Comparison of ENCODE assay signal across 9 cellular contexts in genomic region chr1:1435911-1436633, GRCh38. TPM values are rescaled to one million over a fixed set of nuclear protein-coding genes. Genes with fewer than 3 reads are reported as not detected.
DNase-seq lines count a peak whose midpoint lies in the region; ATAC-seq and TF ChIP-seq lines count a peak whose summit lies in the region.
"Had no signal": no experiment of that assay in that cellular context is flagged by ENCODE, and none has a peak within 500 bp of the region (broad histone marks: within the 10 kb centered on the region; RNA-seq: fewer than 3 reads in every experiment).

No MANE protein-coding gene starts in this region.

- H3K27me3 ChIP-seq in mesenchymal stem cell (ENCODE audit: control insufficient read depth in 1 of 2, insufficient read depth in 1 of 2, low read length in 2 of 2): peaks cover 0 to 26% of the 10 kb centered on the region in 2 experiments

- H3K9me3 Mint-ChIP-seq in activated naive CD4-positive, alpha-beta T cell treated with anti-CD3 and anti-CD28 coated beads, Interleukin-2, amount 10 ng/mL, durations not matched to agents 7 days and 5 days: no peaks in the 10 kb centered on the region
- no peaks in the 10 kb centered on the region for H3K9me3 Mint-ChIP-seq in chondrocyte (ENCODE audit: low read depth)
- no peaks in the 10 kb centered on the region for H3K9me3 Mint-ChIP-seq in type B pancreatic cell

- peak overlapping the region; percentile 36 for H4K8ac ChIP-seq in mesenchymal stem cell (ENCODE audit: low read length)

- no peak overlapping the region for H3K27ac ChIP-seq in mesenchymal stem cell (ENCODE audit: low read length, poor library complexity, severe bottlenecking)

- no peak overlapping the region for H3K27ac Mint-ChIP-seq in activated naive CD4-positive, alpha-beta T cell treated with anti-CD3 and anti-CD28 coated beads, Interleukin-2, amount 10 ng/mL, durations not matched to agents 7 days and 5 days
- H3K27ac Mint-ChIP-seq in chondrocyte (ENCODE audit: unreplicated experiment) (no peak overlapping the region), type B pancreatic cell (peak overlapping the region; percentile 39)

- 34% methylated on average over 32 of the region's 40 CpGs for WGBS in mesenchymal stem cell

- H3K4me2 ChIP-seq in mesenchymal stem cell (ENCODE audit: low read length, poor library complexity, severe bottlenecking): peak overlapping the region; percentile 85

- peak overlapping the region; percentile 50 for H3K4me3 Mint-ChIP-seq in activated naive CD4-positive, alpha-beta T cell treated with anti-CD3 and anti-CD28 coated beads, Interleukin-2, amount 10 ng/mL, durations not matched to agents 7 days and 5 days
- H3K4me3 Mint-ChIP-seq in chondrocyte (ENCODE audit: unreplicated experiment) (peak overlapping the region; percentile 67), type B pancreatic cell (peak overlapping the region; percentile 83)

- no peaks in the 10 kb centered on the region for H3K9me3 ChIP-seq in mesenchymal stem cell (ENCODE audit: control insufficient read depth, low read length)

- H3K4ac ChIP-seq in mesenchymal stem cell (ENCODE audit: low read depth in 1 of 2, low read length in 2 of 2): no peak overlapping the region

- H3K4me3 ChIP-seq in mesenchymal stem cell (ENCODE audit: insufficient read depth in 1 of 2, low read depth in 1 of 2, low read length in 2 of 2): peak overlapping the region; percentile 47 to 63

- peak overlapping the region; percentile 14 for H2BK5ac ChIP-seq in mesenchymal stem cell (ENCODE audit: low read depth, low read length, poor library complexity, severe bottlenecking)

- H3K36me3 Mint-ChIP-seq in activated naive CD4-positive, alpha-beta T cell treated with anti-CD3 and anti-CD28 coated beads, Interleukin-2, amount 10 ng/mL, durations not matched to agents 7 days and 5 days: no peaks in the 10 kb centered on the region
- no peaks in the 10 kb centered on the region for H3K36me3 Mint-ChIP-seq in chondrocyte (ENCODE audit: low read depth)
- H3K36me3 Mint-ChIP-seq in type B pancreatic cell: no peaks in the 10 kb centered on the region

- peaks cover 86% of the 10 kb centered on the region for H3K27me3 Mint-ChIP-seq in activated naive CD4-positive, alpha-beta T cell treated with anti-CD3 and anti-CD28 coated beads, Interleukin-2, amount 10 ng/mL, durations not matched to agents 7 days and 5 days
- no peaks in the 10 kb centered on the region for H3K27me3 Mint-ChIP-seq in chondrocyte (ENCODE audit: low read depth)
- H3K27me3 Mint-ChIP-seq in type B pancreatic cell: no peaks in the 10 kb centered on the region

- TF ChIP-seq CTCF in chondrocyte (IDR thresholded peaks at IDR 0.05) (no peak), type B pancreatic cell (conservative IDR thresholded peaks at IDR 0.05) (no peak)

- peak overlapping the region; percentile 43 for H2BK120ac ChIP-seq in mesenchymal stem cell (ENCODE audit: low read depth, low read length)

- H3K4me1 Mint-ChIP-seq in activated naive CD4-positive, alpha-beta T cell treated with anti-CD3 and anti-CD28 coated beads, Interleukin-2, amount 10 ng/mL, durations not matched to agents 7 days and 5 days: peaks cover 9% of the 10 kb centered on the region
- H3K4me1 Mint-ChIP-seq in chondrocyte (ENCODE audit: low read depth): peaks cover 32% of the 10 kb centered on the region
- peaks cover 5% of the 10 kb centered on the region for H3K4me1 Mint-ChIP-seq in type B pancreatic cell (ENCODE audit: unreplicated experiment)

- H4K91ac ChIP-seq in mesenchymal stem cell (ENCODE audit: low read length): peak overlapping the region; percentile 36

- CTCF ChIA-PET in activated naive CD4-positive, alpha-beta T cell treated with anti-CD3 and anti-CD28 coated beads, Interleukin-2, amount 10 ng/mL, durations not matched to agents 7 days and 5 days (lab: Charles Lee): no interaction called here

- H3K36me3 ChIP-seq in mesenchymal stem cell (ENCODE audit: control insufficient read depth in 1 of 2, insufficient read depth in 2 of 2, low read depth in 1 of 2, low read length in 2 of 2): peaks cover 0 to 37% of the 10 kb centered on the region in 2 experiments

- DNase-seq in activated naive CD4-positive, alpha-beta T cell treated with anti-CD3 and anti-CD28 coated beads, Interleukin-2, amount 10 ng/mL, durations not matched to agents 7 days and 5 days: no peak
- no peak for DNase-seq in activated naive CD4-positive, alpha-beta T cell treated with Interleukin-2 at 50 U/mL for 16 hours
- no peak for DNase-seq in chondrocyte (ENCODE audit: low spot score)
- no peak for DNase-seq in mesenchymal stem cell
- DNase-seq in type B pancreatic cell (ENCODE audit: extremely low spot score, unreplicated experiment): no peak
- no peak for DNase-seq in DMS153 (lab: John Stamatoyannopoulos, UW)

- no peak overlapping the region for H2BK15ac ChIP-seq in mesenchymal stem cell (ENCODE audit: low read depth, poor library complexity, severe bottlenecking)

- no peak overlapping the region for H2BK12ac ChIP-seq in mesenchymal stem cell (ENCODE audit: low read length in 2 of 2)

- ATAC-seq in HG02938 (IDR thresholded peaks at IDR 0.05; ENCODE audit: unreplicated experiment) (no peak), HG03342 (IDR thresholded peaks at IDR 0.05; ENCODE audit: unreplicated experiment) (no peak)

- peak overlapping the region in 1 of 2 experiments; percentile 14 for H3K18ac ChIP-seq in mesenchymal stem cell (ENCODE audit: low read depth in 1 of 2, low read length in 2 of 2)

- H2AK5ac ChIP-seq in mesenchymal stem cell (ENCODE audit: low read length, severe bottlenecking): peak overlapping the region; percentile 49

- H2AFZ ChIP-seq in mesenchymal stem cell (ENCODE audit: low read depth, low read length): no peak overlapping the region

- H3K14ac ChIP-seq in mesenchymal stem cell (ENCODE audit: low read length in 2 of 2): no peak overlapping the region

- H3K23ac ChIP-seq in mesenchymal stem cell (ENCODE audit: low read length in 2 of 2): peak overlapping the region in 1 of 2 experiments; percentile 38

- no peak overlapping the region for H3K9ac ChIP-seq in mesenchymal stem cell (ENCODE audit: low read length)

- H3K79me1 ChIP-seq in mesenchymal stem cell (replicated peaks; ENCODE audit: low read length, poor library complexity, severe bottlenecking): peaks cover 23% of the 10 kb centered on the region

- H3K4me1 ChIP-seq in mesenchymal stem cell (ENCODE audit: control insufficient read depth, insufficient read depth, low read depth, low read length): peaks cover 88% of the 10 kb centered on the region

RNA-seq across cellular contexts. Expression of gene VWA1, which starts 0.6 kb away (rescaled TPM):
- total RNA-seq in chondrocyte: 12.5 to 27.2 TPM (median 24.3 TPM) in 3 replicates
- 7.3 TPM for polyA plus RNA-seq in mesenchymal stem cell (2013, experiment 1 of 2)
- 7.5 TPM for polyA plus RNA-seq in mesenchymal stem cell (2013, experiment 2 of 2)
- total RNA-seq in type B pancreatic cell (ENCODE audit: low replicate concordance): 44.5 and 49.9 TPM in 2 replicates

RNA-seq across cellular contexts. Expression of gene ATAD3C, which starts 13.4 kb away (rescaled TPM):
- total RNA-seq in chondrocyte (0.75 to 1.4 TPM (median 1.3 TPM) in 3 replicates), type B pancreatic cell (ENCODE audit: low replicate concordance) (1.8 and 2.4 TPM in 2 replicates)
- 0.03 TPM for polyA plus RNA-seq in mesenchymal stem cell (2013, experiment 1 of 2)
- polyA plus RNA-seq in mesenchymal stem cell (2013, experiment 2 of 2): 0.04 TPM

RNA-seq across cellular contexts. Expression of gene ANKRD65, which starts 15.0 kb away (rescaled TPM):
- not detected in 3 replicates for total RNA-seq in chondrocyte
- polyA plus RNA-seq in mesenchymal stem cell (2013, experiment 1 of 2): 0.14 TPM
- 0.18 TPM for polyA plus RNA-seq in mesenchymal stem cell (2013, experiment 2 of 2)
- total RNA-seq in type B pancreatic cell (ENCODE audit: low replicate concordance): 7.6 and 11.1 TPM in 2 replicates
- total RNA-seq: Daoy had no signal

RNA-seq across cellular contexts. Expression of gene MRPL20, which starts 29.0 kb away (rescaled TPM):
- total RNA-seq in chondrocyte: 69.2 to 95.3 TPM (median 75.7 TPM) in 3 replicates
- polyA plus RNA-seq in mesenchymal stem cell (2013, experiment 1 of 2): 152 TPM
- polyA plus RNA-seq in mesenchymal stem cell (2013, experiment 2 of 2): 152 TPM
- 98.9 and 108 TPM in 2 replicates for total RNA-seq in type B pancreatic cell (ENCODE audit: low replicate concordance)

RNA-seq across cellular contexts. Expression of gene ATAD3B, which starts 35.5 kb away (rescaled TPM):
- total RNA-seq in chondrocyte (24.3 to 31.9 TPM (median 24.7 TPM) in 3 replicates), type B pancreatic cell (ENCODE audit: low replicate concordance) (37.2 and 44.3 TPM in 2 replicates)
- polyA plus RNA-seq in mesenchymal stem cell (2013, experiment 1 of 2): 13.9 TPM
- polyA plus RNA-seq in mesenchymal stem cell (2013, experiment 2 of 2): 12.7 TPM
